In the genomic region with DNA sequence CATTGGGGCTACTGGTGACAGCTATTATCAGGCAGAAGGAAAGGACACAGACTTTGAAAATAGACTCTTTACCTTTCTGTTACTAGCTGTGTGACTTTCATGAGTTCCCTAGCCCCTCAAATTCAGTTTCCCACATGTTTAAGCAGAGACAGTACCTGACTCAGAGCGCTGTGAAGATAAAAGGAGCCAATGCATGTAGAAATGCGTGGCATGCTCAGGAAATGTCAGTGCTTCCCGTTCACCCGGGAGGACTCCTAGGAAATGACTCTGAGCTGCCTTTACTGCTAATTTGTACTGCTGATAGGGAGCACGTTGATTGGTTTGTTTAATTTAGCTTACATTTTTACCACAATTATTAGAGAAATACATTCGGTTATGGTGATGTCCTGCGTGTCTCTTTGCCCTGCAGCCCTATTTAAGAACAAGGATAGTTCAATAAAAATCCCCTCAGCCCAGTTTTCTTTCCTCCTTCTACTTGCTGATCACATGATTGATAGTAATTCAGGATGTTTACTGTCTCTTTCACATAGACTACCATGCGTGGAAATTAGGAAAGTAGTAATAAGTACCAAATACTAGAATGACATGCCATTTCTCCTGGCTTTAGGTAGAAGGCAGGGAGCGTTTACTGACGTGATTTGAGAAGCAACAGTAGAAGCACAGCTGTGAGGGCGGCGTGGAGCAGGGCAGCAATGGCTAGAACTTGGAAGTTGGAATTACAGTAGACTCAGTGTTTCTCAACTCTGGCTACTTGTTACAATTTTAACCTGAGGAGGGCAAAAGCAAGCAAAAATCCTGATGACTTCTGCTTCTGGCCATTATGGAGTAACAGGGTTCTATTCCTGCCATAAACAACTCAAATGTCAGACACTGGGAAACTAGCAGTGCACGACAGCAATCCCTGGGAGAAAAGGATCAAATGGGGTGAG, we compare ENCODE assay signal across 9 cellular contexts. TPM values are rescaled to one million over a fixed set of nuclear protein-coding genes. Genes with fewer than 3 reads are reported as not detected.
A peak's percentile ranks its signal among the peaks of the same experiment; 100 is the strongest.
DNase-seq lines count a peak whose midpoint lies in the region; ATAC-seq, FAIRE-seq and TF ChIP-seq lines count a peak whose summit lies in the region.
"Had no signal": no experiment of that assay in that cellular context is flagged by ENCODE, and none has a peak within 500 bp of the region (broad histone marks: within the 10 kb centered on the region; RNA-seq: fewer than 3 reads in every experiment).

No MANE protein-coding gene starts in this region.

- H3K27ac ChIP-seq in H9 (ENCODE audit: insufficient read length, low read depth, low read length) (no peak overlapping the region), endothelial cell of umbilical vein (ENCODE audit: insufficient read depth, low read depth, low read length) (no peak overlapping the region), sigmoid colon (peak overlapping the region in 3 of 4 donors; percentile 24 to 50 (median 32))

- H4K91ac ChIP-seq in H9 (ENCODE audit: insufficient read length, low read depth, low read length): no peak overlapping the region

- no peak for TF ChIP-seq CTCF in H9 (conservative IDR thresholded peaks at IDR 0.05)
- no peak for TF ChIP-seq CTCF in endothelial cell of umbilical vein (IDR thresholded peaks at IDR 0.05; ENCODE audit: extremely low read depth in 1 of 2, insufficient read depth in 1 of 2, low read depth in 1 of 2, low read length in 2 of 2)
- no peak for TF ChIP-seq CTCF in sigmoid colon (IDR thresholded peaks at IDR 0.05)

- no peak overlapping the region for H2AK5ac ChIP-seq in H9 (ENCODE audit: insufficient read length, low read length)

- H2BK120ac ChIP-seq in H9 (ENCODE audit: low read depth, low read length, poor library complexity, severe bottlenecking): no peak overlapping the region

- CTCF ChIA-PET in endothelial cell of umbilical vein (lab: Charles Lee): interaction anchor here (1.1 to 7.7 kb wide), 10 partner anchors 10 to 194 kb away, joined by 3 to 62 read pairs (median 4); no protein-coding TSS in a partner anchor

- H3K36me3 Mint-ChIP-seq in H9 (ENCODE audit: insufficient read depth in 1 of 3, low read depth in 3 of 3): no peaks in the 10 kb centered on the region
- H3K36me3 Mint-ChIP-seq in T-helper 1 cell treated with Interleukin-12 subunit alpha and Interleukin-12 subunit beta and Interleukin-4 antibody, amounts not matched to agents 30 μg/mL and 1 μg/mL, for 36 hours (ENCODE audit: low read depth): peaks cover 18% of the 10 kb centered on the region

- no peaks in the 10 kb centered on the region for H3K9me1 ChIP-seq in endothelial cell of umbilical vein (replicated peaks; ENCODE audit: control insufficient read depth, extremely low read depth, insufficient read depth, low read length)

- no peak overlapping the region for H3K4me3 Mint-ChIP-seq in H9
- peak overlapping the region; percentile 68 for H3K4me3 Mint-ChIP-seq in T-helper 1 cell treated with Interleukin-12 subunit alpha and Interleukin-12 subunit beta and Interleukin-4 antibody, amounts not matched to agents 30 μg/mL and 1 μg/mL, for 36 hours

- no peaks in the 10 kb centered on the region for H3K27me3 ChIP-seq in H9 (ENCODE audit: insufficient read depth, low read length)
- H3K27me3 ChIP-seq in endothelial cell of umbilical vein (ENCODE audit: control insufficient read depth in 2 of 2, insufficient read depth in 2 of 2, low read length in 2 of 2): no peaks in the 10 kb centered on the region
- H3K27me3 ChIP-seq in sigmoid colon: no peaks in the 10 kb centered on the region

- TF ChIP-seq EP300 in sigmoid colon (IDR thresholded peaks at IDR 0.05): no peak

- DNase-seq in H9: peak; percentile 2
- peak; percentile 36 for DNase-seq in endothelial cell of umbilical vein (ENCODE audit: low read depth, low spot score)
- DNase-seq in sigmoid colon: no peak
- no peak for DNase-seq in midbrain (lab: John Stamatoyannopoulos, UW)
- DNase-seq in stimulated activated CD4-positive, alpha-beta T cell treated with anti-CD3 and anti-CD28 coated beads, Interleukin-12 subunit alpha, Interleukin-12 subunit beta, amount 100 ng/mL, for 4 hours: no peak
- no peak for DNase-seq in COLO829 (ENCODE audit: low spot score)
- DNase-seq: activated CD4-positive, CD25-positive, alpha-beta regulatory T cell had no signal

- TF ChIP-seq POLR2A in endothelial cell of umbilical vein (IDR thresholded peaks at IDR 0.05; ENCODE audit: low read depth, low read length) (no peak), sigmoid colon (IDR thresholded peaks at IDR 0.05) (no peak)

- H2AFZ ChIP-seq in H9 (ENCODE audit: low read length) (no peak overlapping the region), endothelial cell of umbilical vein (ENCODE audit: low read depth, low read length) (peak overlapping the region; percentile 59)

- H3K4ac ChIP-seq in H9 (ENCODE audit: low read depth, low read length): no peak overlapping the region

- H3K4me2 ChIP-seq in H9 (ENCODE audit: insufficient read depth, insufficient read length, low read length) (no peak overlapping the region), endothelial cell of umbilical vein (ENCODE audit: insufficient read depth, low read length) (peak overlapping the region; percentile 36)

- H3K9me3 Mint-ChIP-seq in H9: no peaks in the 10 kb centered on the region
- H3K9me3 Mint-ChIP-seq in T-helper 1 cell treated with Interleukin-12 subunit alpha and Interleukin-12 subunit beta and Interleukin-4 antibody, amounts not matched to agents 30 μg/mL and 1 μg/mL, for 36 hours: no peaks in the 10 kb centered on the region

- H3K56ac ChIP-seq in H9 (ENCODE audit: insufficient read length, low read depth, low read length): no peak overlapping the region

- H3K9ac ChIP-seq in H9 (ENCODE audit: extremely low read depth, insufficient read length, low read length) (no peak overlapping the region), endothelial cell of umbilical vein (replicated peaks; ENCODE audit: extremely low read depth, insufficient read depth, low read length) (no peak overlapping the region)

- ATAC-seq in GM19455 (IDR thresholded peaks at IDR 0.05; ENCODE audit: unreplicated experiment): no peak

- no peak overlapping the region for H4K5ac ChIP-seq in H9 (ENCODE audit: insufficient read length, low read depth, low read length)

- H2BK20ac ChIP-seq in H9 (ENCODE audit: low read depth, low read length, poor library complexity, severe bottlenecking): no peak overlapping the region

- intact Hi-C loops in endothelial cell of umbilical vein (cut with micrococcal nuclease) (no loop called here), sigmoid colon (cut with DNase I) (no loop called here)

- POLR2A ChIA-PET in endothelial cell of umbilical vein (lab: Charles Lee): no interaction called here

- H3K23me2 ChIP-seq in H9 (ENCODE audit: insufficient read length, low read depth, low read length, poor library complexity, severe bottlenecking): no peaks in the 10 kb centered on the region

- H3K27ac Mint-ChIP-seq in H9: no peak overlapping the region; a peak in 1 of 7 replicates
- peak overlapping the region; percentile 43 for H3K27ac Mint-ChIP-seq in T-helper 1 cell treated with Interleukin-12 subunit alpha and Interleukin-12 subunit beta and Interleukin-4 antibody, amounts not matched to agents 30 μg/mL and 1 μg/mL, for 36 hours

- no peaks in the 10 kb centered on the region for H3K79me2 ChIP-seq in H9 (ENCODE audit: insufficient read depth, low read length)
- H3K79me2 ChIP-seq in endothelial cell of umbilical vein (ENCODE audit: control insufficient read depth, insufficient read depth, low read length): no peaks in the 10 kb centered on the region

- WGBS in H9 (ENCODE audit: extremely low coverage, insufficient read length, low lambda C conversion rate): no CpG with 5 or more reads among the region's 13 CpGs
- 12 to 34% methylated on average over 13 of the region's 13 CpGs for WGBS in sigmoid colon, 2 donors

- FAIRE-seq in endothelial cell of umbilical vein (lab: Jason Lieb, UNC): peak; percentile 64

- no peak overlapping the region for H3T11ph ChIP-seq in H9 (ENCODE audit: low read length)

- H4K8ac ChIP-seq in H9 (replicated peaks; ENCODE audit: insufficient read length, low read depth, low read length): no peak overlapping the region

- H3K14ac ChIP-seq in H9 (ENCODE audit: insufficient read depth, low read length): no peak overlapping the region

- no peaks in the 10 kb centered on the region for H3K79me1 ChIP-seq in H9 (ENCODE audit: insufficient read depth, low read depth, low read length, poor library complexity, severe bottlenecking)

- dilution Hi-C loops in endothelial cell of umbilical vein (cut with MboI; ENCODE audit: extremely low pct_ligation_motif_present, low sequenced_read_pairs): no loop called here

- no peaks in the 10 kb centered on the region for H4K20me1 ChIP-seq in H9 (ENCODE audit: control insufficient read depth, insufficient read depth, insufficient read length)
- no peaks in the 10 kb centered on the region for H4K20me1 ChIP-seq in endothelial cell of umbilical vein (replicated peaks; ENCODE audit: control insufficient read depth, extremely low read depth, insufficient read depth, low read length)

- H3K4me1 ChIP-seq in H9 (ENCODE audit: insufficient read depth, low read length) (no peaks in the 10 kb centered on the region), endothelial cell of umbilical vein (ENCODE audit: control insufficient read depth, extremely low read depth, insufficient read depth, low read length) (peaks cover 16% of the 10 kb centered on the region), sigmoid colon (peaks cover 0 to 22% (median 14%) of the 10 kb centered on the region in 4 donors)

- no peak overlapping the region for H3K23ac ChIP-seq in H9 (ENCODE audit: insufficient read length, low read depth, low read length)

- no peaks in the 10 kb centered on the region for H3K9me3 ChIP-seq in H9 (ENCODE audit: control insufficient read depth, low read depth, low read length)
- H3K9me3 ChIP-seq in endothelial cell of umbilical vein (replicated peaks; ENCODE audit: control insufficient read depth, insufficient read depth, low read length): no peaks in the 10 kb centered on the region
- H3K9me3 ChIP-seq in sigmoid colon: no peaks in the 10 kb centered on the region

- no TSS peak for BruUV-seq in endothelial cell of umbilical vein (replicated peaks; lab: Mats Ljungman, UMichigan)

- H3K27me3 Mint-ChIP-seq in H9 (ENCODE audit: low read depth): peaks cover 2% of the 10 kb centered on the region; the same call in 1 of the 2 replicates
- H3K27me3 Mint-ChIP-seq in T-helper 1 cell treated with Interleukin-12 subunit alpha and Interleukin-12 subunit beta and Interleukin-4 antibody, amounts not matched to agents 30 μg/mL and 1 μg/mL, for 36 hours (ENCODE audit: low read depth): peaks cover 3% of the 10 kb centered on the region

- no peak overlapping the region for H2BK12ac ChIP-seq in H9 (ENCODE audit: insufficient read length, low read depth, low read length)

- no peak overlapping the region for H3K18ac ChIP-seq in H9 (ENCODE audit: insufficient read length, low read depth, low read length)

- H3K4me1 Mint-ChIP-seq in H9: peaks cover 4 to 10% of the 10 kb centered on the region in 2 experiments; a peak in 3 of 4 replicates
- H3K4me1 Mint-ChIP-seq in T-helper 1 cell treated with Interleukin-12 subunit alpha and Interleukin-12 subunit beta and Interleukin-4 antibody, amounts not matched to agents 30 μg/mL and 1 μg/mL, for 36 hours (ENCODE audit: low read depth): peaks cover 49% of the 10 kb centered on the region

- no peak overlapping the region for H2BK5ac ChIP-seq in H9 (ENCODE audit: insufficient read length, low read length)

- no peak overlapping the region for H2BK15ac ChIP-seq in H9 (ENCODE audit: low read depth, low read length)

- H3K36me3 ChIP-seq in endothelial cell of umbilical vein (ENCODE audit: control insufficient read depth in 2 of 2, extremely low read depth in 1 of 2, insufficient read depth in 2 of 2, low read length in 2 of 2) (no peaks in the 10 kb centered on the region), sigmoid colon (no peaks in the 10 kb centered on the region)

- H3K4me3 ChIP-seq in endothelial cell of umbilical vein (replicated peaks in 1 of 3; ENCODE audit: insufficient read depth in 1 of 3, low read depth in 1 of 3, low read length in 3 of 3): no peak overlapping the region
- H3K4me3 ChIP-seq in sigmoid colon: no peak overlapping the region

RNA-seq across cellular contexts. Expression of gene PDIK1L, which starts 15.9 kb away (rescaled TPM):
- total RNA-seq in H9 (2021) (5.6 and 7.1 TPM in 2 replicates), endothelial cell of umbilical vein (5.6 and 8.0 TPM in 2 replicates), sigmoid colon (10 to 100 TPM in 1 of 4 donors, 1 to 10 TPM in 3; 4.2 to 15.7 (median 6.6) TPM)
- polyA plus RNA-seq in endothelial cell of umbilical vein (1.2 and 1.6 TPM in 2 replicates), sigmoid colon (1 to 10 TPM; 4.6 to 5.4 (median 5.0) TPM)
- polyA plus RNA-seq in endothelial cell of umbilical vein (2011; cell fraction: cytosol; rRNA removed): 1.4 and 2.3 TPM in 2 replicates
- polyA plus RNA-seq in endothelial cell of umbilical vein (2011; cell fraction: nucleus; rRNA removed): 1.2 and 2.1 TPM in 2 replicates
- 2.5 and 3.3 TPM in 2 replicates for polyA plus RNA-seq in endothelial cell of umbilical vein (2012)
- polyA minus RNA-seq in endothelial cell of umbilical vein: 5.2 and 7.7 TPM in 2 replicates
- 6.2 TPM for polyA minus RNA-seq in endothelial cell of umbilical vein (2011; cell fraction: cytosol; rRNA and poly(A)+ RNA removed)
- polyA minus RNA-seq in endothelial cell of umbilical vein (2011; cell fraction: nucleus; rRNA and poly(A)+ RNA removed): 3.1 and 3.7 TPM in 2 replicates

RNA-seq across cellular contexts. Expression of gene FAM110D, which starts 31.4 kb away (rescaled TPM):
- total RNA-seq in H9 (2021) (0.46 TPM in 2 replicates), endothelial cell of umbilical vein (4.4 and 5.1 TPM in 2 replicates), sigmoid colon (1 to 10 TPM; 1.1 to 4.2 (median 2.2) TPM)
- polyA plus RNA-seq in endothelial cell of umbilical vein (2.6 and 3.8 TPM in 2 replicates), sigmoid colon (1 to 10 TPM in 1 of 3 donors, under 1 TPM in 1, not detected in 1; 0.60 to 1.1 TPM)
- 1.6 and 2.2 TPM in 2 replicates for polyA plus RNA-seq in endothelial cell of umbilical vein (2011; cell fraction: cytosol; rRNA removed)
- 0.95 and 0.97 TPM in 2 replicates for polyA plus RNA-seq in endothelial cell of umbilical vein (2011; cell fraction: nucleus; rRNA removed)
- polyA plus RNA-seq in endothelial cell of umbilical vein (2012): 2.8 and 4.1 TPM in 2 replicates
- polyA minus RNA-seq in endothelial cell of umbilical vein: 2.1 and 2.5 TPM in 2 replicates
- polyA minus RNA-seq in endothelial cell of umbilical vein (2011; cell fraction: cytosol; rRNA and poly(A)+ RNA removed): not detected
- polyA minus RNA-seq in endothelial cell of umbilical vein (2011; cell fraction: nucleus; rRNA and poly(A)+ RNA removed): 0.96 and 1.2 TPM in 2 replicates

RNA-seq across cellular contexts. Expression of gene C1orf232, which starts 41.3 kb away (rescaled TPM):
- total RNA-seq in H9 (2021) (not detected in 2 replicates), endothelial cell of umbilical vein (not detected in 2 replicates), sigmoid colon (not detected)
- polyA plus RNA-seq in endothelial cell of umbilical vein (not detected in 2 replicates), sigmoid colon (not detected)
- polyA plus RNA-seq in endothelial cell of umbilical vein (2011; cell fraction: cytosol; rRNA removed): not detected in 2 replicates
- not detected in 2 replicates for polyA plus RNA-seq in endothelial cell of umbilical vein (2011; cell fraction: nucleus; rRNA removed)
- not detected in 2 replicates for polyA plus RNA-seq in endothelial cell of umbilical vein (2012)
- polyA minus RNA-seq in endothelial cell of umbilical vein: not detected in 2 replicates
- not detected for polyA minus RNA-seq in endothelial cell of umbilical vein (2011; cell fraction: cytosol; rRNA and poly(A)+ RNA removed)
- not detected in 2 replicates for polyA minus RNA-seq in endothelial cell of umbilical vein (2011; cell fraction: nucleus; rRNA and poly(A)+ RNA removed)

RNA-seq across cellular contexts. Expression of gene ZNF593, which starts 42.2 kb away (rescaled TPM):
- total RNA-seq in H9 (2021) (48.2 and 51.2 TPM in 2 replicates), endothelial cell of umbilical vein (30.5 and 41.0 TPM in 2 replicates), sigmoid colon (10 to 100 TPM; 16.3 to 37.2 (median 32.1) TPM)
- polyA plus RNA-seq in endothelial cell of umbilical vein (71.0 and 108 TPM in 2 replicates), sigmoid colon (100 to 1,000 TPM in 1 of 3 donors, 10 to 100 TPM in 2; 38.4 to 114 (median 61.3) TPM)
- polyA plus RNA-seq in endothelial cell of umbilical vein (2011; cell fraction: cytosol; rRNA removed): 53.6 and 60.5 TPM in 2 replicates
- 17.7 and 21.2 TPM in 2 replicates for polyA plus RNA-seq in endothelial cell of umbilical vein (2011; cell fraction: nucleus; rRNA removed)
- polyA plus RNA-seq in endothelial cell of umbilical vein (2012): 28.2 and 36.2 TPM in 2 replicates
- 8.7 and 9.0 TPM in 2 replicates for polyA minus RNA-seq in endothelial cell of umbilical vein
- 25.8 TPM for polyA minus RNA-seq in endothelial cell of umbilical vein (2011; cell fraction: cytosol; rRNA and poly(A)+ RNA removed)
- polyA minus RNA-seq in endothelial cell of umbilical vein (2011; cell fraction: nucleus; rRNA and poly(A)+ RNA removed): 6.0 and 6.6 TPM in 2 replicates

RNA-seq across cellular contexts. Expression of gene ZNF593OS, which starts 44.1 kb away (rescaled TPM):
- total RNA-seq in H9 (2021): not detected in 2 replicates
- not detected in 2 replicates for total RNA-seq in endothelial cell of umbilical vein
- polyA plus RNA-seq in endothelial cell of umbilical vein: not detected in 2 replicates
- polyA plus RNA-seq in endothelial cell of umbilical vein (2011; cell fraction: cytosol; rRNA removed): not detected in 2 replicates
- polyA plus RNA-seq in endothelial cell of umbilical vein (2011; cell fraction: nucleus; rRNA removed): not detected in 2 replicates
- polyA plus RNA-seq in endothelial cell of umbilical vein (2012): 0.23 and 0.32 TPM in 2 replicates
- polyA minus RNA-seq in endothelial cell of umbilical vein: not detected in 2 replicates
- polyA minus RNA-seq in endothelial cell of umbilical vein (2011; cell fraction: cytosol; rRNA and poly(A)+ RNA removed): not detected
- polyA minus RNA-seq in endothelial cell of umbilical vein (2011; cell fraction: nucleus; rRNA and poly(A)+ RNA removed): not detected in 2 replicates
- total RNA-seq in sigmoid colon: not detected
- polyA plus RNA-seq in sigmoid colon: under 1 TPM in 1 of 3 donors, not detected in 2; 0.13 TPM

Comparison
In these comparisons a context has a peak if more than half of its experiments do, and no peak if none do; other contexts are left out.
1. DNase-seq: peak in H9 (single experiment) and endothelial cell of umbilical vein (single experiment); none in sigmoid colon (single experiment), midbrain (single experiment), stimulated activated CD4-positive, alpha-beta T cell treated with anti-CD3 and anti-CD28 coated beads, Interleukin-12 subunit alpha, Interleukin-12 subunit beta, amount 100 ng/mL, for 4 hours (single experiment) and COLO829 (single experiment).
2. H3K27ac ChIP-seq: peak in sigmoid colon (3 of 4); none in H9 (single experiment) and endothelial cell of umbilical vein (single experiment).